ENCODE assay signal across 26 cellular contexts in genomic region chr2:86498468-86499260, GRCh38. TPM values are rescaled to one million over a fixed set of nuclear protein-coding genes. Genes with fewer than 3 reads are reported as not detected.
DNase-seq lines count a peak whose midpoint lies in the region; ATAC-seq and TF ChIP-seq lines count a peak whose summit lies in the region.
"Had no signal": no experiment of that assay in that cellular context is flagged by ENCODE, and none has a peak within 500 bp of the region (broad histone marks: within the 10 kb centered on the region; RNA-seq: fewer than 3 reads in every experiment).

No MANE protein-coding gene starts in this region.

- H3K27me3 Mint-ChIP-seq in MCF 10A (ENCODE audit: insufficient read depth, unreplicated experiment) = no peaks in the 10 kb centered on the region
- H3K27me3 Mint-ChIP-seq: dendritic cell treated with granulocyte-macrophage colony-stimulating factor and Interleukin-4, amounts not matched to agents 40 ng/mL and 50 ng/mL, for 4 days; IgD-negative memory B cell; stimulated activated naive CD8-positive, alpha-beta T cell treated with anti-CD3 and anti-CD28 coated beads, Interleukin-15, amount 100 ng/mL, for 72 hours had no signal

- no peaks in the 10 kb centered on the region for H3F3A ChIP-seq in PC-3 (ENCODE audit: low read length, unreplicated experiment)

- H3K4me1 ChIP-seq in breast epithelium (no peaks in the 10 kb centered on the region), PC-3 (ENCODE audit: insufficient read depth, low read length) (peaks cover 16% of the 10 kb centered on the region), mucosa of descending colon (ENCODE audit: low read depth) (no peaks in the 10 kb centered on the region)
- H3K4me1 ChIP-seq: A549, tibial artery had no signal

- no peak for TF ChIP-seq CTCF in MCF 10A (IDR thresholded peaks at IDR 0.05; ENCODE audit: unreplicated experiment)
- TF ChIP-seq CTCF in breast epithelium (IDR thresholded peaks at IDR 0.05) = no peak
- no peak for TF ChIP-seq CTCF in PC-3 (conservative IDR thresholded peaks at IDR 0.05; ENCODE audit: low read depth, low read length)
- TF ChIP-seq CTCF in fibroblast of mammary gland (conservative IDR thresholded peaks at IDR 0.05; ENCODE audit: control insufficient read depth, insufficient read depth, low read depth, low read length) = no peak
- TF ChIP-seq CTCF in mucosa of descending colon (IDR thresholded peaks at IDR 0.05) = no peak

- peak; percentile 94 for DNase-seq in MCF 10A (ENCODE audit: unreplicated experiment)
- DNase-seq in breast epithelium (ENCODE audit: low spot score in 2 of 2) = no peak
- DNase-seq in PC-3 = peak; percentile 93
- peak; percentile 40 for DNase-seq in fibroblast of mammary gland (ENCODE audit: low read depth)
- no peak for DNase-seq in mucosa of descending colon
- DNase-seq in H7 = no peak
- no peak for DNase-seq in epidermal melanocyte (ENCODE audit: insufficient read length, low spot score)
- DNase-seq: activated CD8-positive, alpha-beta memory T cell treated with anti-CD3 and anti-CD28 coated beads, Interleukin-2, amount 50 U/mL, for 48 hours; activated gamma-delta T cell; caudate nucleus; H9; MG63; NCI-H1417 treated with DMSO at 0.1 percent for 48 hours; NCI-H2107; NCI-H510A treated with DMSO at 0.1 percent for 48 hours; SK-N-SH; spleen; stimulated activated naive CD8-positive, alpha-beta T cell treated with anti-CD3 and anti-CD28 coated beads, Interleukin-15, amount 100 ng/mL, for 72 hours; tibial artery; WERI-Rb-1 had no signal

- H3K9me3 Mint-ChIP-seq in MCF 10A (ENCODE audit: unreplicated experiment) = peaks cover 8% of the 10 kb centered on the region

- no peaks in the 10 kb centered on the region for H3K9me2 ChIP-seq in PC-3 (replicated peaks; ENCODE audit: low read length)
- H3K9me2 ChIP-seq: SK-N-SH had no signal

- POLR2A ChIA-PET in MCF 10A (lab: Yijun Ruan, JAX) (interaction anchor here (0.6 to 2.7 kb wide), 16 partner anchors 9 to 1030 kb away, joined by 3 to 28 read pairs (median 4); partner anchors contain the start of genes KDM3A and RNF103), PC-3 (lab: Charles Lee; ENCODE audit: unreplicated experiment) (interaction anchor here (1.0 kb wide), 1 partner anchor 57 kb away, joined by 12 read pairs; no protein-coding TSS in a partner anchor)

- H3K36me3 Mint-ChIP-seq in MCF 10A (ENCODE audit: insufficient read depth, unreplicated experiment) = peaks cover 70% of the 10 kb centered on the region

- H4K20me1 ChIP-seq in PC-3 (ENCODE audit: low read length) = peaks cover 8% of the 10 kb centered on the region
- H4K20me1 ChIP-seq: BLaER1 had no signal

- H3K4me3 ChIP-seq in breast epithelium = no peak overlapping the region
- no peak overlapping the region for H3K4me3 ChIP-seq in PC-3 (ENCODE audit: low read length)
- no peak overlapping the region for H3K4me3 ChIP-seq in fibroblast of mammary gland (ENCODE audit: control insufficient read depth, low read depth, low read length)
- no peak overlapping the region for H3K4me3 ChIP-seq in mucosa of descending colon
- no peak overlapping the region for H3K4me3 ChIP-seq in H7 (ENCODE audit: insufficient read depth, low read depth, low read length)
- H3K4me3 ChIP-seq: A549, MG63, spleen, tibial artery had no signal

- H3K9ac ChIP-seq in PC-3 (ENCODE audit: low read length) = no peak overlapping the region
- H3K9ac ChIP-seq: BLaER1, SK-N-SH had no signal

- no peak overlapping the region for H2AFZ ChIP-seq in PC-3 (ENCODE audit: low read length)

- peaks cover 13% of the 10 kb centered on the region for H3K4me1 Mint-ChIP-seq in MCF 10A (ENCODE audit: insufficient read depth, unreplicated experiment)
- H3K4me1 Mint-ChIP-seq: H9 had no signal

- 0 out of 2 replicates have a peak overlapping the region, but pooled peaks have one; percentile 5 for H3K4me2 ChIP-seq in PC-3 (ENCODE audit: low read length)
- H3K4me2 ChIP-seq: A549, BLaER1, SK-N-SH had no signal

- H3K27ac Mint-ChIP-seq in MCF 10A (ENCODE audit: low read depth, unreplicated experiment) = peak overlapping the region; percentile 21
- H3K27ac Mint-ChIP-seq: dendritic cell treated with granulocyte-macrophage colony-stimulating factor and Interleukin-4, amounts not matched to agents 40 ng/mL and 50 ng/mL, for 4 days; H9; IgD-negative memory B cell; T-helper 2 cell treated with Interferon-gamma antibody and Interleukin-4, amounts not matched to agents 5 μg/mL and 100 μg/mL, for 36 hours had no signal

- H3K9me3 ChIP-seq in breast epithelium = peaks cover 8 to 17% of the 10 kb centered on the region in 2 donors
- H3K9me3 ChIP-seq in PC-3 (ENCODE audit: low read length) = 0 out of 2 replicates have a peak, but pooled peaks cover 4% of the 10 kb centered on the region
- H3K9me3 ChIP-seq in mucosa of descending colon = peaks cover 19% of the 10 kb centered on the region
- H3K9me3 ChIP-seq: SK-N-SH had no signal

- ATAC-seq in PC-3 = peak; percentile 95
- ATAC-seq in GM21381 (IDR thresholded peaks at IDR 0.05; ENCODE audit: unreplicated experiment) = no peak
- no peak for ATAC-seq in mucosa of descending colon
- ATAC-seq: A549; stimulated activated naive CD8-positive, alpha-beta T cell treated with anti-CD3 and anti-CD28 coated beads, Interleukin-15, amount 100 ng/mL, for 72 hours had no signal

- H3K36me3 ChIP-seq in breast epithelium (no peaks in the 10 kb centered on the region), PC-3 (ENCODE audit: low read depth, low read length) (peaks cover 36% of the 10 kb centered on the region), mucosa of descending colon (ENCODE audit: low read depth) (no peaks in the 10 kb centered on the region), H7 (replicated peaks; ENCODE audit: control insufficient read depth, insufficient read depth, low read length) (no peaks in the 10 kb centered on the region; the same call in 1 of the 2 replicates)

- H3K27me3 ChIP-seq in breast epithelium = no peaks in the 10 kb centered on the region
- H3K27me3 ChIP-seq in PC-3 (ENCODE audit: low read length) = no peaks in the 10 kb centered on the region
- H3K27me3 ChIP-seq in H7 (ENCODE audit: control insufficient read depth, insufficient read depth, low read length) = no peaks in the 10 kb centered on the region
- H3K27me3 ChIP-seq: BLaER1, MG63, spleen, tibial artery had no signal

- H3K4me3 Mint-ChIP-seq in MCF 10A (ENCODE audit: unreplicated experiment) = no peak overlapping the region
- H3K4me3 Mint-ChIP-seq: dendritic cell treated with granulocyte-macrophage colony-stimulating factor and Interleukin-4, amounts not matched to agents 40 ng/mL and 50 ng/mL, for 4 days; H9; IgD-negative memory B cell; stimulated activated naive CD8-positive, alpha-beta T cell treated with anti-CD3 and anti-CD28 coated beads, Interleukin-15, amount 100 ng/mL, for 72 hours; T-helper 2 cell treated with Interferon-gamma antibody and Interleukin-4, amounts not matched to agents 5 μg/mL and 100 μg/mL, for 36 hours had no signal

- BruUV-seq in MCF 10A (replicated peaks; lab: Mats Ljungman, UMichigan) (no TSS peak), PC-3 (replicated peaks; lab: Mats Ljungman, UMichigan) (no TSS peak)

- intact Hi-C loops in MCF 10A (cut with micrococcal nuclease) = loop anchor here (5.0 kb wide), 1 partner anchor 124 kb away; the partner anchor contains the start of gene RNF103
- intact Hi-C loops in breast epithelium (cut with DNase I; ENCODE audit: low total_unique reads) = no loop called here
- intact Hi-C loops in PC-3 (cut with micrococcal nuclease) = loop anchor here (5.0 to 10.0 kb wide), 2 partner anchors 56 to 104 kb away; partner anchors contain the start of gene KDM3A
- intact Hi-C loops in mucosa of descending colon (cut with DNase I, micrococcal nuclease) = no loop called here

- CTCF ChIA-PET in MCF 10A (lab: Yijun Ruan, JAX) (interaction anchor here (0.6 to 1.5 kb wide), 4 partner anchors 12 to 1893 kb away, joined by 3 to 5 read pairs (median 3); no protein-coding TSS in a partner anchor), PC-3 (lab: Charles Lee) (no interaction called here)

- peaks cover 4% of the 10 kb centered on the region; the same call in 1 of the 2 replicates for H3K79me2 ChIP-seq in PC-3 (ENCODE audit: low read length)

- TF ChIP-seq POLR2A in breast epithelium (IDR thresholded peaks at IDR 0.05) = no peak

- H3K27ac ChIP-seq in breast epithelium (no peak overlapping the region), PC-3 (ENCODE audit: low read length) (peak overlapping the region; percentile 81)
- H3K27ac ChIP-seq: A549, BLaER1, spleen, tibial artery, WERI-Rb-1 had no signal

RNA-seq across cellular contexts. Expression of gene KDM3A, which starts 57.5 kb away (rescaled TPM):
- total RNA-seq in MCF 10A (2022) = 21.1 and 34.6 TPM in 2 replicates
- total RNA-seq in breast epithelium = 10 to 100 TPM; 40.6 to 79.0 (median 61.3) TPM
- total RNA-seq in PC-3 (2014; rRNA removed) = 32.2 and 59.6 TPM in 2 replicates
- 10 to 100 TPM; 36.1 to 73.6 (median 53.6) TPM for total RNA-seq in mucosa of descending colon
- 10.3 and 14.5 TPM in 2 replicates for total RNA-seq in H7 (2014; rRNA removed; shearing (Covaris generic))

Comparison
In these comparisons a context has a peak if more than half of its experiments do, and no peak if none do; other contexts are left out.
1. DNase-seq: peak in MCF 10A (single experiment), PC-3 (single experiment) and fibroblast of mammary gland (single experiment); none in breast epithelium (0 of 2), mucosa of descending colon (0 of 3), H7 (single experiment) and epidermal melanocyte (single experiment).
2. intact Hi-C loops: an anchor here in MCF 10A (5.0 kb wide) and PC-3 (5.0 to 10.0 kb wide); none called in breast epithelium and mucosa of descending colon.